In the genomic region with DNA sequence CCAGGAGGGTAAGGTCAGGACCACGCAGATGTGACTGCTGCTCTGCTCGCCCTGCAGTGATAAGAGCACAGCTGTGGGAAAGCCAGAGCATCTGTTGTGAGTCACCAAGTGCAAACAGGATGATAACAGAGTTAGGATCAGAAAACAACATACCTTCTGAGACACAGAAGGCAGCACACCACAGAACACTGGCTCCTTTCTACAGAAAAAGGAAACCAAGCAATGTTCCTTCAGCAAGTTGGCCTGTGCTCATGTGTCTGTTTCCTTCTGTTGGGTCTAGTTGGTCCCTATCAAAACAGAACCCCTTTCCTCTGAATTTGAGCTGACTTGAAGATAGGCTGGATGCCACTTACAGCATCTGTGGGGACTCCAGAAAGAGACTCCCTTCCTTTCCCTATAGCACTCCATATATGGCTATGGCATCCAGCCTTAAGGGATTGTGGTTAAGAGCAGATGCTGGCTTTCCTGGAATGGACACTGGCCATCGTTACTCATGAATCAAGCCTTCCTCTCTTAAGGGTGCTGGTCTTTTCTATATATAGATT, we compare ENCODE assay signal across 11 cellular contexts.
DNase-seq lines count a peak whose midpoint lies in the region; ATAC-seq and TF ChIP-seq lines count a peak whose summit lies in the region.
"Had no signal": no experiment of that assay in that cellular context is flagged by ENCODE, and none has a peak within 500 bp of the region (broad histone marks: within the 10 kb centered on the region; RNA-seq: fewer than 3 reads in every experiment).

No MANE protein-coding gene starts in this region.

- H3K27me3 ChIP-seq in right cardiac atrium (ENCODE audit: control insufficient read depth, insufficient read depth) = no peaks in the 10 kb centered on the region
- no peaks in the 10 kb centered on the region for H3K27me3 ChIP-seq in sigmoid colon

- no peak for TF ChIP-seq EP300 in sigmoid colon (IDR thresholded peaks at IDR 0.05)

- no peaks in the 10 kb centered on the region for H3K9me3 Mint-ChIP-seq in T-helper 2 cell treated with Interferon-gamma antibody and Interleukin-4, amounts not matched to agents 5 μg/mL and 100 μg/mL, for 36 hours
- peaks cover 4% of the 10 kb centered on the region for H3K9me3 Mint-ChIP-seq in type B pancreatic cell
- no peaks in the 10 kb centered on the region for H3K9me3 Mint-ChIP-seq in activated CD4-positive, alpha-beta memory T cell treated with anti-CD3 and anti-CD28 coated beads, Interleukin-2, amount 10 ng/mL, durations not matched to agents 7 days and 5 days

- ATAC-seq in right cardiac atrium = peak; percentile 77 to 82

- H3K9me3 ChIP-seq in right cardiac atrium (ENCODE audit: control insufficient read depth, low read length) (no peaks in the 10 kb centered on the region), sigmoid colon (no peaks in the 10 kb centered on the region)

- H3K27ac ChIP-seq in right cardiac atrium (ENCODE audit: low read length) (no peak overlapping the region), sigmoid colon (peak overlapping the region in 2 of 4 donors; percentile 27 to 76)

- TF ChIP-seq CTCF in HFF-Myc (IDR thresholded peaks at IDR 0.05; ENCODE audit: low read depth, low read length, missing control alignments) (no peak), type B pancreatic cell (conservative IDR thresholded peaks at IDR 0.05) (no peak), sigmoid colon (IDR thresholded peaks at IDR 0.05) (no peak)

- H3K4me3 Mint-ChIP-seq in T-helper 2 cell treated with Interferon-gamma antibody and Interleukin-4, amounts not matched to agents 5 μg/mL and 100 μg/mL, for 36 hours = no peak overlapping the region
- H3K4me3 Mint-ChIP-seq in type B pancreatic cell = no peak overlapping the region
- no peak overlapping the region for H3K4me3 Mint-ChIP-seq in activated CD4-positive, alpha-beta memory T cell treated with anti-CD3 and anti-CD28 coated beads, Interleukin-2, amount 10 ng/mL, durations not matched to agents 7 days and 5 days
- H3K4me3 Mint-ChIP-seq: IgD-negative memory B cell had no signal

- intact Hi-C loops in right cardiac atrium (cut with DNase I) = no loop called here
- intact Hi-C loops in sigmoid colon (cut with DNase I) = no loop called here

- 23% methylated on average over 3 of the region's 3 CpGs for WGBS in right cardiac atrium
- WGBS in sigmoid colon, 2 donors = 60 to 67% methylated on average over 3 of the region's 3 CpGs

- H3K4me1 ChIP-seq in right cardiac atrium (ENCODE audit: control insufficient read depth, insufficient read depth, low read length) (no peaks in the 10 kb centered on the region), sigmoid colon (peaks cover 0 to 32% (median 22%) of the 10 kb centered on the region in 4 donors)

- H3K4me1 Mint-ChIP-seq in T-helper 2 cell treated with Interferon-gamma antibody and Interleukin-4, amounts not matched to agents 5 μg/mL and 100 μg/mL, for 36 hours (ENCODE audit: low read depth) = peaks cover 26% of the 10 kb centered on the region
- peaks cover 6% of the 10 kb centered on the region for H3K4me1 Mint-ChIP-seq in type B pancreatic cell (ENCODE audit: unreplicated experiment)
- peaks cover 25% of the 10 kb centered on the region for H3K4me1 Mint-ChIP-seq in activated CD4-positive, alpha-beta memory T cell treated with anti-CD3 and anti-CD28 coated beads, Interleukin-2, amount 10 ng/mL, durations not matched to agents 7 days and 5 days
- H3K4me1 Mint-ChIP-seq: IgD-negative memory B cell had no signal

- H3K36me3 Mint-ChIP-seq in T-helper 2 cell treated with Interferon-gamma antibody and Interleukin-4, amounts not matched to agents 5 μg/mL and 100 μg/mL, for 36 hours (ENCODE audit: low read depth) = peaks cover 2% of the 10 kb centered on the region
- H3K36me3 Mint-ChIP-seq in type B pancreatic cell = no peaks in the 10 kb centered on the region
- H3K36me3 Mint-ChIP-seq in activated CD4-positive, alpha-beta memory T cell treated with anti-CD3 and anti-CD28 coated beads, Interleukin-2, amount 10 ng/mL, durations not matched to agents 7 days and 5 days (ENCODE audit: low read depth) = peaks cover 2% of the 10 kb centered on the region
- H3K36me3 Mint-ChIP-seq: IgD-negative memory B cell had no signal

- no peak for TF ChIP-seq POLR2A in sigmoid colon (IDR thresholded peaks at IDR 0.05)

- CTCF ChIA-PET in activated CD4-positive, alpha-beta memory T cell treated with anti-CD3 and anti-CD28 coated beads, Interleukin-2, amount 10 ng/mL, durations not matched to agents 7 days and 5 days (lab: Charles Lee) = no interaction called here

- POLR2A ChIA-PET in activated CD4-positive, alpha-beta memory T cell treated with anti-CD3 and anti-CD28 coated beads, Interleukin-2, amount 10 ng/mL, durations not matched to agents 7 days and 5 days (lab: Charles Lee) = interaction anchor here (0.7 kb wide), 1 partner anchor 574 kb away, joined by 3 read pairs; no protein-coding TSS in a partner anchor

- H3K27ac Mint-ChIP-seq in T-helper 2 cell treated with Interferon-gamma antibody and Interleukin-4, amounts not matched to agents 5 μg/mL and 100 μg/mL, for 36 hours = no peak overlapping the region
- no peak overlapping the region for H3K27ac Mint-ChIP-seq in type B pancreatic cell
- H3K27ac Mint-ChIP-seq in activated CD4-positive, alpha-beta memory T cell treated with anti-CD3 and anti-CD28 coated beads, Interleukin-2, amount 10 ng/mL, durations not matched to agents 7 days and 5 days = no peak overlapping the region
- H3K27ac Mint-ChIP-seq: IgD-negative memory B cell had no signal

- H3K27me3 Mint-ChIP-seq in T-helper 2 cell treated with Interferon-gamma antibody and Interleukin-4, amounts not matched to agents 5 μg/mL and 100 μg/mL, for 36 hours (ENCODE audit: low read depth) = no peaks in the 10 kb centered on the region
- H3K27me3 Mint-ChIP-seq in type B pancreatic cell = no peaks in the 10 kb centered on the region
- H3K27me3 Mint-ChIP-seq in activated CD4-positive, alpha-beta memory T cell treated with anti-CD3 and anti-CD28 coated beads, Interleukin-2, amount 10 ng/mL, durations not matched to agents 7 days and 5 days = peaks cover 5% of the 10 kb centered on the region

- H3K4me3 ChIP-seq in HFF-Myc (replicated peaks; ENCODE audit: low read depth, low read length) (no peak overlapping the region), right cardiac atrium (ENCODE audit: low read length) (no peak overlapping the region), sigmoid colon (no peak overlapping the region)

- no peaks in the 10 kb centered on the region for H3K36me3 ChIP-seq in sigmoid colon

- peak; percentile 54 for DNase-seq in AG20443 (ENCODE audit: low spot score)
- DNase-seq in HFF-Myc (ENCODE audit: extremely low read depth, low read depth) = peak; percentile 87
- peak; percentile 41 for DNase-seq in T-helper 2 cell treated with Interferon-gamma antibody and Interleukin-4, amounts not matched to agents 5 μg/mL and 100 μg/mL, for 36 hours (ENCODE audit: low spot score)
- DNase-seq in right cardiac atrium = peak in 1 of 3 donors; percentile 22
- no peak for DNase-seq in type B pancreatic cell (ENCODE audit: extremely low spot score, unreplicated experiment)
- no peak for DNase-seq in activated CD8-positive, alpha-beta memory T cell treated with anti-CD3 and anti-CD28 coated beads, Interleukin-2, amount 50 U/mL, for 4 hours
- DNase-seq in sigmoid colon = no peak
- no peak for DNase-seq in activated CD4-positive, alpha-beta memory T cell treated with anti-CD3 and anti-CD28 coated beads, Interleukin-2, amount 10 ng/mL, durations not matched to agents 7 days and 5 days
- DNase-seq: hippocampal formation; stimulated activated CD4-positive, alpha-beta T cell treated with anti-CD3 and anti-CD28 coated beads, Interleukin-1b, Interleukin-23, amount 100 ng/mL, for 48 hours had no signal

Comparison
In these comparisons a context has a peak if more than half of its experiments do, and no peak if none do; other contexts are left out.
1. DNase-seq: peak in AG20443 (single experiment), HFF-Myc (single experiment) and T-helper 2 cell treated with Interferon-gamma antibody and Interleukin-4, amounts not matched to agents 5 μg/mL and 100 μg/mL, for 36 hours (single experiment); none in type B pancreatic cell (single experiment), activated CD8-positive, alpha-beta memory T cell treated with anti-CD3 and anti-CD28 coated beads, Interleukin-2, amount 50 U/mL, for 4 hours (single experiment), sigmoid colon (single experiment) and activated CD4-positive, alpha-beta memory T cell treated with anti-CD3 and anti-CD28 coated beads, Interleukin-2, amount 10 ng/mL, durations not matched to agents 7 days and 5 days (single experiment).